In the genomic region with DNA sequence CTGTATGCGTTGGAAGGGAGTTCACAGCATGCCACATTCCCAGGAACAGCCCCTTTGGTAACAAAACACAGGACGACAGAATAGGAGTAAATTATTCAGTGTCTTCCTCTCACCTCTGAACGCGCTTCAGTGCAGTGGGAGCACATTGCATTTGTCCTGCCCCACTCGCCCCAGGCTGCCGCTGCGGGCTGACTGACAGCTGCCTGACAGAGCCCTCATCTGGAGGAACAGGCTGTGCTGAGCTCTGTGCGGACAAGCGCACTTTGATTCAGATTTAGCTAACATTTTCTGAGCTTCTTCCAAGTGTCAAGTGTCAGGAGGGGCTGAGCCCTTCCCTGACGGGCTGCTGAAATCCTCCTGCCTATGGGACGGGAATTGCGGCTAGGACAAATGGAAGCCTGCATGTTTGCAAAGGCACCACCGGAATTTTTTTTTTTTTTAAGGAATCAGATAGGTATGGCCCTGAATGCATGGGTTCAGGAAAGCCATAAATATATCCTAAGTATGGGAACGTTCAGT, we compare ENCODE assay signal across 27 cellular contexts.
"Had no signal": no experiment of that assay in that cellular context is flagged by ENCODE, and none has a peak within 500 bp of the region (broad histone marks: within the 10 kb centered on the region; RNA-seq: fewer than 3 reads in every experiment).

No MANE protein-coding gene starts in this region.

- H3K27ac ChIP-seq: ascending aorta, gastroesophageal sphincter, skin epidermis, testis, transverse colon, WERI-Rb-1 had no signal

- H3K36me3 ChIP-seq: ascending aorta, gastroesophageal sphincter, transverse colon, WERI-Rb-1 had no signal

- H3K9me3 ChIP-seq: ascending aorta, gastroesophageal sphincter, testis, transverse colon had no signal

- H3K4me1 ChIP-seq: ascending aorta, gastroesophageal sphincter, testis, transverse colon had no signal

- DNase-seq: activated CD4-positive, alpha-beta memory T cell treated with anti-CD3 and anti-CD28 coated beads, Interleukin-2, amount 10 ng/mL, durations not matched to agents 7 days and 5 days; activated CD4-positive, alpha-beta T cell treated with anti-CD3 and anti-CD28 coated beads, Interleukin-2, amount 10 ng/mL, durations not matched to agents 24 days and 14 days; activated CD4-positive, CD25-positive, alpha-beta regulatory T cell treated with anti-CD3 and anti-CD28 coated beads, Interleukin-2, amount 50 U/mL, for 72 hours; activated CD8-positive, alpha-beta memory T cell treated with anti-CD3 and anti-CD28 coated beads, Interleukin-2, amount 50 U/mL, for 48 hours; activated gamma-delta T cell; activated naive CD4-positive, alpha-beta T cell treated with anti-CD3 and anti-CD28 coated beads, Interleukin-2, amount 10 ng/mL, durations not matched to agents 7 days and 5 days; activated naive CD8-positive, alpha-beta T cell treated with anti-CD3 and anti-CD28 coated beads, Interleukin-2, amount 10 ng/mL, durations not matched to agents 7 days and 5 days; activated T-cell treated with anti-CD3 and anti-CD28 coated beads, Interleukin-2, amount 50 U/mL, for 24 hours; caudate nucleus; cortex of kidney; effector memory CD8-positive, alpha-beta T cell; erythroblast; hippocampal formation; kidney; left colon; naive B cell; stimulated activated CD4-positive, alpha-beta T cell treated with anti-CD3 and anti-CD28 coated beads, Interleukin-12 subunit alpha, Interleukin-12 subunit beta, amount 100 ng/mL, for 4 hours; stimulated activated CD4-positive, alpha-beta T cell treated with anti-CD3 and anti-CD28 coated beads, Interleukin-4, amount 100 ng/mL, for 1 hour; stimulated activated naive CD8-positive, alpha-beta T cell treated with anti-CD3 and anti-CD28 coated beads, Interleukin-15, Interleukin-2, amounts not matched to agents 100 U/mL and 50 U/mL, for 24 hours; T-helper 9 cell; testis; transverse colon; WERI-Rb-1 had no signal

- H3K27me3 ChIP-seq: ascending aorta, testis, transverse colon had no signal

- H3K4me3 ChIP-seq: ascending aorta, gastroesophageal sphincter, skin epidermis, testis, transverse colon had no signal

- ATAC-seq: effector memory CD8-positive, alpha-beta T cell; gastroesophageal sphincter; left colon; sciatic nerve; stimulated activated naive CD8-positive, alpha-beta T cell treated with anti-CD3 and anti-CD28 coated beads, Interleukin-15, Interleukin-2, amounts not matched to agents 100 U/mL and 50 U/mL, for 24 hours had no signal
